In the genomic region with DNA sequence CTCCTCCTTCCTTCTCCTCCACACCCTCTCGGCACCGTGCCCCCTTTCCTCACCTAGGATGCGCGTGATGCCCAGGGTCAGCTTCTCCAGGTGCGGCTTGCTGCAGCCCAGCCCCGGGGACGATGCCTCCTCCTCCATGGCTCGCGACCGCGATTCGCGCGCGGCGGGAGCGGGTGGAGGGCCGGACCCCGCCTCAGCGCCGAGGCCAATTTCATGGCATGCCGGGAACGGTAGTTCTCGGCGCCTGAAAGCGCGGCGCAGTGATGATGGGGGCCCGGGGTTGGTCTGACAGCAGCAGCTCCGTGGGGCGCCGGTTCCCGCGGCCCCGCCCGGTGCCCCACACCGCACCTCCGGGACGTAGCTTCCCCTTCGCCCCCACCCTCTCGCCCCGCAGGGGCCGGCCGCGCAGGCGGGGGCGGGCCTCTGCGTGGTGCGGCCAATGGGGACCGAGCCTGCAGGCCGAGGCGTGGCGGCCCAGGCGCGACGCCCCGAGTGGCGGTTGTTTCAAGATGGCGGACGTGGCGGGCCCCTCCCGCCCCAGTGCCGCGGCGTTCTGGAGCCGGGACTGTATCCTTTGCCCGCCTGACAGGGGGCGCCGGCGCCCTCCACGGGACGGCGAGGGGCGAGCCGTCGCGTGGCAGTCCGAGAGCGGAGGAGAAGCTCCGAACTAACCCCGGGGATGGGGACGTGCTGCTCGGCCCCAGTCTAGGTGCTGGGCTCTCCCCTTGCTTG, we compare ENCODE assay signal across 1 cellular context.
TF ChIP-seq lines count a peak whose summit lies in the region.

A gene (plus strand): TSS at position 498 of the 732 bp plus-strand sequence. CDS start 12 bp downstream, at position 510.
A gene with protein sequence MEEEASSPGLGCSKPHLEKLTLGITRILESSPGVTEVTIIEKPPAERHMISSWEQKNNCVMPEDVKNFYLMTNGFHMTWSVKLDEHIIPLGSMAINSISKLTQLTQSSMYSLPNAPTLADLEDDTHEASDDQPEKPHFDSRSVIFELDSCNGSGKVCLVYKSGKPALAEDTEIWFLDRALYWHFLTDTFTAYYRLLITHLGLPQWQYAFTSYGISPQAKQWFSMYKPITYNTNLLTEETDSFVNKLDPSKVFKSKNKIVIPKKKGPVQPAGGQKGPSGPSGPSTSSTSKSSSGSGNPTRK (minus strand): TSS at position 373 of the 732 bp plus-strand sequence. CDS start 235 bp downstream, at position 138.

TF ChIP-seq in HepG2, 621 proteins besides CTCF, POLR2A, EP300 and RAD21 (continued from another document and continues in another):
- TF ChIP-seq, protein P1, sequence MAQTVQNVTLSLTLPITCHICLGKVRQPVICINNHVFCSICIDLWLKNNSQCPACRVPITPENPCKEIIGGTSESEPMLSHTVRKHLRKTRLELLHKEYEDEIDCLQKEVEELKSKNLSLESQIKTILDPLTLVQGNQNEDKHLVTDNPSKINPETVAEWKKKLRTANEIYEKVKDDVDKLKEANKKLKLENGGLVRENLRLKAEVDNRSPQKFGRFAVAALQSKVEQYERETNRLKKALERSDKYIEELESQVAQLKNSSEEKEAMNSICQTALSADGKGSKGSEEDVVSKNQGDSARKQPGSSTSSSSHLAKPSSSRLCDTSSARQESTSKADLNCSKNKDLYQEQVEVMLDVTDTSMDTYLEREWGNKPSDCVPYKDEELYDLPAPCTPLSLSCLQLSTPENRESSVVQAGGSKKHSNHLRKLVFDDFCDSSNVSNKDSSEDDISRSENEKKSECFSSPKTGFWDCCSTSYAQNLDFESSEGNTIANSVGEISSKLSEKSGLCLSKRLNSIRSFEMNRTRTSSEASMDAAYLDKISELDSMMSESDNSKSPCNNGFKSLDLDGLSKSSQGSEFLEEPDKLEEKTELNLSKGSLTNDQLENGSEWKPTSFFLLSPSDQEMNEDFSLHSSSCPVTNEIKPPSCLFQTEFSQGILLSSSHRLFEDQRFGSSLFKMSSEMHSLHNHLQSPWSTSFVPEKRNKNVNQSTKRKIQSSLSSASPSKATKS (CRISPR knock-in tag; IDR thresholded peaks at IDR 0.05), result no peak
- TF ChIP-seq ISX (CRISPR knock-in tag; conservative IDR thresholded peaks at IDR 0.05), result no peak
- TF ChIP-seq KMT2B (CRISPR knock-in tag; IDR thresholded peaks at IDR 0.05), result peak; percentile 80
- TF ChIP-seq SRSF1 (optimal IDR thresholded peaks at IDR 0.05; ENCODE audit: low read depth, low read length), result peak; percentile 2
- no peak for TF ChIP-seq HNRNPL (IDR thresholded peaks at IDR 0.05; ENCODE audit: low read depth, low read length)
- peak; percentile 86 for TF ChIP-seq FOXC1 (CRISPR knock-in tag; IDR thresholded peaks at IDR 0.05; ENCODE audit: borderline replicate concordance)
- TF ChIP-seq GABPB1 (CRISPR knock-in tag; IDR thresholded peaks at IDR 0.05), result peak; percentile 86
- TF ChIP-seq, protein P2, sequence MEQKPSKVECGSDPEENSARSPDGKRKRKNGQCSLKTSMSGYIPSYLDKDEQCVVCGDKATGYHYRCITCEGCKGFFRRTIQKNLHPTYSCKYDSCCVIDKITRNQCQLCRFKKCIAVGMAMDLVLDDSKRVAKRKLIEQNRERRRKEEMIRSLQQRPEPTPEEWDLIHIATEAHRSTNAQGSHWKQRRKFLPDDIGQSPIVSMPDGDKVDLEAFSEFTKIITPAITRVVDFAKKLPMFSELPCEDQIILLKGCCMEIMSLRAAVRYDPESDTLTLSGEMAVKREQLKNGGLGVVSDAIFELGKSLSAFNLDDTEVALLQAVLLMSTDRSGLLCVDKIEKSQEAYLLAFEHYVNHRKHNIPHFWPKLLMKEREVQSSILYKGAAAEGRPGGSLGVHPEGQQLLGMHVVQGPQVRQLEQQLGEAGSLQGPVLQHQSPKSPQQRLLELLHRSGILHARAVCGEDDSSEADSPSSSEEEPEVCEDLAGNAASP (CRISPR knock-in tag; IDR thresholded peaks at IDR 0.05; ENCODE audit: borderline replicate concordance), result no peak
- no peak for TF ChIP-seq SRSF9 (IDR thresholded peaks at IDR 0.05; ENCODE audit: borderline replicate concordance, insufficient read depth, low read depth, low read length, poor library complexity, severe bottlenecking)
- TF ChIP-seq SUZ12 (IDR thresholded peaks at IDR 0.05; ENCODE audit: low read depth, low read length), result no peak
- TF ChIP-seq ERF (CRISPR knock-in tag; IDR thresholded peaks at IDR 0.05), result peak; percentile 46; the same call in 1 of the 2 replicates
- 0 out of 2 replicates have a peak, but pooled peaks have one; percentile 22 for TF ChIP-seq ARNTL (CRISPR knock-in tag; IDR thresholded peaks at IDR 0.05)
- peak; percentile 83 for TF ChIP-seq ASH2L (IDR thresholded peaks at IDR 0.05; ENCODE audit: insufficient read length, low read depth, low read length)
- TF ChIP-seq, protein P3, sequence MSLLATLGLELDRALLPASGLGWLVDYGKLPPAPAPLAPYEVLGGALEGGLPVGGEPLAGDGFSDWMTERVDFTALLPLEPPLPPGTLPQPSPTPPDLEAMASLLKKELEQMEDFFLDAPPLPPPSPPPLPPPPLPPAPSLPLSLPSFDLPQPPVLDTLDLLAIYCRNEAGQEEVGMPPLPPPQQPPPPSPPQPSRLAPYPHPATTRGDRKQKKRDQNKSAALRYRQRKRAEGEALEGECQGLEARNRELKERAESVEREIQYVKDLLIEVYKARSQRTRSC (CRISPR knock-in tag; IDR thresholded peaks at IDR 0.05; ENCODE audit: low read depth), result no peak
- TF ChIP-seq ZNF17 (CRISPR knock-in tag; IDR thresholded peaks at IDR 0.05), result no peak
- peak; percentile 74; the same call in 1 of the 2 replicates for TF ChIP-seq ZC3H13 (CRISPR knock-in tag; IDR thresholded peaks at IDR 0.05)
- peak; percentile 71 for TF ChIP-seq SP4 (CRISPR knock-in tag; IDR thresholded peaks at IDR 0.05)
- no peak for TF ChIP-seq ZNF225 (CRISPR knock-in tag; IDR thresholded peaks at IDR 0.05)
- TF ChIP-seq, protein P4, sequence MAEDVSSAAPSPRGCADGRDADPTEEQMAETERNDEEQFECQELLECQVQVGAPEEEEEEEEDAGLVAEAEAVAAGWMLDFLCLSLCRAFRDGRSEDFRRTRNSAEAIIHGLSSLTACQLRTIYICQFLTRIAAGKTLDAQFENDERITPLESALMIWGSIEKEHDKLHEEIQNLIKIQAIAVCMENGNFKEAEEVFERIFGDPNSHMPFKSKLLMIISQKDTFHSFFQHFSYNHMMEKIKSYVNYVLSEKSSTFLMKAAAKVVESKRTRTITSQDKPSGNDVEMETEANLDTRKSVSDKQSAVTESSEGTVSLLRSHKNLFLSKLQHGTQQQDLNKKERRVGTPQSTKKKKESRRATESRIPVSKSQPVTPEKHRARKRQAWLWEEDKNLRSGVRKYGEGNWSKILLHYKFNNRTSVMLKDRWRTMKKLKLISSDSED (CRISPR knock-in tag; IDR thresholded peaks at IDR 0.05), result 0 out of 2 replicates have a peak, but pooled peaks have one; percentile 34
- TF ChIP-seq, protein P5, sequence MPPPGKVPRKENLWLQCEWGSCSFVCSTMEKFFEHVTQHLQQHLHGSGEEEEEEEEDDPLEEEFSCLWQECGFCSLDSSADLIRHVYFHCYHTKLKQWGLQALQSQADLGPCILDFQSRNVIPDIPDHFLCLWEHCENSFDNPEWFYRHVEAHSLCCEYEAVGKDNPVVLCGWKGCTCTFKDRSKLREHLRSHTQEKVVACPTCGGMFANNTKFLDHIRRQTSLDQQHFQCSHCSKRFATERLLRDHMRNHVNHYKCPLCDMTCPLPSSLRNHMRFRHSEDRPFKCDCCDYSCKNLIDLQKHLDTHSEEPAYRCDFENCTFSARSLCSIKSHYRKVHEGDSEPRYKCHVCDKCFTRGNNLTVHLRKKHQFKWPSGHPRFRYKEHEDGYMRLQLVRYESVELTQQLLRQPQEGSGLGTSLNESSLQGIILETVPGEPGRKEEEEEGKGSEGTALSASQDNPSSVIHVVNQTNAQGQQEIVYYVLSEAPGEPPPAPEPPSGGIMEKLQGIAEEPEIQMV (CRISPR knock-in tag; IDR thresholded peaks at IDR 0.05; ENCODE audit: low read depth), result no peak; the same call in 1 of the 2 replicates
- peak; percentile 84 for TF ChIP-seq PHF8 (CRISPR knock-in tag; IDR thresholded peaks at IDR 0.05)
- TF ChIP-seq, protein P6, sequence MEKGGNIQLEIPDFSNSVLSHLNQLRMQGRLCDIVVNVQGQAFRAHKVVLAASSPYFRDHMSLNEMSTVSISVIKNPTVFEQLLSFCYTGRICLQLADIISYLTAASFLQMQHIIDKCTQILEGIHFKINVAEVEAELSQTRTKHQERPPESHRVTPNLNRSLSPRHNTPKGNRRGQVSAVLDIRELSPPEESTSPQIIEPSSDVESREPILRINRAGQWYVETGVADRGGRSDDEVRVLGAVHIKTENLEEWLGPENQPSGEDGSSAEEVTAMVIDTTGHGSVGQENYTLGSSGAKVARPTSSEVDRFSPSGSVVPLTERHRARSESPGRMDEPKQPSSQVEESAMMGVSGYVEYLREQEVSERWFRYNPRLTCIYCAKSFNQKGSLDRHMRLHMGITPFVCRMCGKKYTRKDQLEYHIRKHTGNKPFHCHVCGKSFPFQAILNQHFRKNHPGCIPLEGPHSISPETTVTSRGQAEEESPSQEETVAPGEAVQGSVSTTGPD (CRISPR knock-in tag; IDR thresholded peaks at IDR 0.05), result no peak
- TF ChIP-seq RARA (CRISPR knock-in tag; IDR thresholded peaks at IDR 0.05), result peak; percentile 6; the same call in 1 of the 2 replicates
- TF ChIP-seq DPF2 (CRISPR knock-in tag; IDR thresholded peaks at IDR 0.05; ENCODE audit: borderline replicate concordance, low read depth), result no peak
- TF ChIP-seq, protein P7, sequence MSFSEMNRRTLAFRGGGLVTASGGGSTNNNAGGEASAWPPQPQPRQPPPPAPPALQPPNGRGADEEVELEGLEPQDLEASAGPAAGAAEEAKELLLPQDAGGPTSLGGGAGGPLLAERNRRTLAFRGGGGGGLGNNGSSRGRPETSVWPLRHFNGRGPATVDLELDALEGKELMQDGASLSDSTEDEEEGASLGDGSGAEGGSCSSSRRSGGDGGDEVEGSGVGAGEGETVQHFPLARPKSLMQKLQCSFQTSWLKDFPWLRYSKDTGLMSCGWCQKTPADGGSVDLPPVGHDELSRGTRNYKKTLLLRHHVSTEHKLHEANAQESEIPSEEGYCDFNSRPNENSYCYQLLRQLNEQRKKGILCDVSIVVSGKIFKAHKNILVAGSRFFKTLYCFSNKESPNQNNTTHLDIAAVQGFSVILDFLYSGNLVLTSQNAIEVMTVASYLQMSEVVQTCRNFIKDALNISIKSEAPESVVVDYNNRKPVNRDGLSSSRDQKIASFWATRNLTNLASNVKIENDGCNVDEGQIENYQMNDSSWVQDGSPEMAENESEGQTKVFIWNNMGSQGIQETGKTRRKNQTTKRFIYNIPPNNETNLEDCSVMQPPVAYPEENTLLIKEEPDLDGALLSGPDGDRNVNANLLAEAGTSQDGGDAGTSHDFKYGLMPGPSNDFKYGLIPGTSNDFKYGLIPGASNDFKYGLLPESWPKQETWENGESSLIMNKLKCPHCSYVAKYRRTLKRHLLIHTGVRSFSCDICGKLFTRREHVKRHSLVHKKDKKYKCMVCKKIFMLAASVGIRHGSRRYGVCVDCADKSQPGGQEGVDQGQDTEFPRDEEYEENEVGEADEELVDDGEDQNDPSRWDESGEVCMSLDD (CRISPR knock-in tag; IDR thresholded peaks at IDR 0.05; ENCODE audit: borderline replicate concordance), result peak; percentile 81; the same call in 1 of the 2 replicates
- TF ChIP-seq NFKBIZ (CRISPR knock-in tag; IDR thresholded peaks at IDR 0.05), result no peak
- TF ChIP-seq MAF1 (CRISPR knock-in tag; IDR thresholded peaks at IDR 0.05; ENCODE audit: borderline replicate concordance), result peak; percentile 20; the same call in 1 of the 2 replicates
- no peak for TF ChIP-seq POLR2AphosphoS2 (IDR thresholded peaks at IDR 0.05; ENCODE audit: low read depth, low read length)
- TF ChIP-seq ZBTB8A (CRISPR knock-in tag; IDR thresholded peaks at IDR 0.05; ENCODE audit: borderline replicate concordance, low read depth), result no peak
- TF ChIP-seq SMARCE1 (IDR thresholded peaks at IDR 0.05; ENCODE audit: borderline replicate concordance), result no peak
- TF ChIP-seq MIXL1 (CRISPR knock-in tag; IDR thresholded peaks at IDR 0.05), result 0 out of 2 replicates have a peak, but pooled peaks have one; percentile 43
- TF ChIP-seq KLF6 (CRISPR knock-in tag; IDR thresholded peaks at IDR 0.05), result peak; percentile 62; the same call in 1 of the 2 replicates
- TF ChIP-seq, protein P8, sequence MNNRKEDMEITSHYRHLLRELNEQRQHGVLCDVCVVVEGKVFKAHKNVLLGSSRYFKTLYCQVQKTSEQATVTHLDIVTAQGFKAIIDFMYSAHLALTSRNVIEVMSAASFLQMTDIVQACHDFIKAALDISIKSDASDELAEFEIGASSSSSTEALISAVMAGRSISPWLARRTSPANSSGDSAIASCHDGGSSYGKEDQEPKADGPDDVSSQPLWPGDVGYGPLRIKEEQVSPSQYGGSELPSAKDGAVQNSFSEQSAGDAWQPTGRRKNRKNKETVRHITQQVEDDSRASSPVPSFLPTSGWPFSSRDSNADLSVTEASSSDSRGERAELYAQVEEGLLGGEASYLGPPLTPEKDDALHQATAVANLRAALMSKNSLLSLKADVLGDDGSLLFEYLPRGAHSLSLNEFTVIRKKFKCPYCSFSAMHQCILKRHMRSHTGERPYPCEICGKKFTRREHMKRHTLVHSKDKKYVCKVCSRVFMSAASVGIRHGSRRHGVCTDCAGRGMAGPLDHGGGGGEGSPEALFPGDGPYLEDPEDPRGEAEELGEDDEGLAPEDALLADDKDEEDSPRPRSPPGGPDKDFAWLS (CRISPR knock-in tag; IDR thresholded peaks at IDR 0.05; ENCODE audit: borderline replicate concordance), result no peak
- TF ChIP-seq, protein P9, sequence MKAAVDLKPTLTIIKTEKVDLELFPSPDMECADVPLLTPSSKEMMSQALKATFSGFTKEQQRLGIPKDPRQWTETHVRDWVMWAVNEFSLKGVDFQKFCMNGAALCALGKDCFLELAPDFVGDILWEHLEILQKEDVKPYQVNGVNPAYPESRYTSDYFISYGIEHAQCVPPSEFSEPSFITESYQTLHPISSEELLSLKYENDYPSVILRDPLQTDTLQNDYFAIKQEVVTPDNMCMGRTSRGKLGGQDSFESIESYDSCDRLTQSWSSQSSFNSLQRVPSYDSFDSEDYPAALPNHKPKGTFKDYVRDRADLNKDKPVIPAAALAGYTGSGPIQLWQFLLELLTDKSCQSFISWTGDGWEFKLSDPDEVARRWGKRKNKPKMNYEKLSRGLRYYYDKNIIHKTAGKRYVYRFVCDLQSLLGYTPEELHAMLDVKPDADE (CRISPR knock-in tag; IDR thresholded peaks at IDR 0.05), result no peak
- TF ChIP-seq, protein P10, sequence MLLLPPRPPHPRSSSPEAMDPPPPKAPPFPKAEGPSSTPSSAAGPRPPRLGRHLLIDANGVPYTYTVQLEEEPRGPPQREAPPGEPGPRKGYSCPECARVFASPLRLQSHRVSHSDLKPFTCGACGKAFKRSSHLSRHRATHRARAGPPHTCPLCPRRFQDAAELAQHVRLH (CRISPR knock-in tag; IDR thresholded peaks at IDR 0.05; ENCODE audit: borderline replicate concordance, low read depth), result no peak; the same call in 1 of the 2 replicates
- peak; percentile 30; the same call in 1 of the 2 replicates for TF ChIP-seq MTF2 (CRISPR knock-in tag; IDR thresholded peaks at IDR 0.05; ENCODE audit: borderline replicate concordance)
- TF ChIP-seq, protein P11, sequence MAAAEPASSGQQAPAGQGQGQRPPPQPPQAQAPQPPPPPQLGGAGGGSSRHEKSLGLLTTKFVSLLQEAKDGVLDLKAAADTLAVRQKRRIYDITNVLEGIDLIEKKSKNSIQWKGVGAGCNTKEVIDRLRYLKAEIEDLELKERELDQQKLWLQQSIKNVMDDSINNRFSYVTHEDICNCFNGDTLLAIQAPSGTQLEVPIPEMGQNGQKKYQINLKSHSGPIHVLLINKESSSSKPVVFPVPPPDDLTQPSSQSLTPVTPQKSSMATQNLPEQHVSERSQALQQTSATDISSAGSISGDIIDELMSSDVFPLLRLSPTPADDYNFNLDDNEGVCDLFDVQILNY (CRISPR knock-in tag; conservative IDR thresholded peaks at IDR 0.05), result 0 out of 2 replicates have a peak, but pooled peaks have one; percentile 16
